Comparison of ENCODE assay signal across 14 cellular contexts in the genomic region with DNA sequence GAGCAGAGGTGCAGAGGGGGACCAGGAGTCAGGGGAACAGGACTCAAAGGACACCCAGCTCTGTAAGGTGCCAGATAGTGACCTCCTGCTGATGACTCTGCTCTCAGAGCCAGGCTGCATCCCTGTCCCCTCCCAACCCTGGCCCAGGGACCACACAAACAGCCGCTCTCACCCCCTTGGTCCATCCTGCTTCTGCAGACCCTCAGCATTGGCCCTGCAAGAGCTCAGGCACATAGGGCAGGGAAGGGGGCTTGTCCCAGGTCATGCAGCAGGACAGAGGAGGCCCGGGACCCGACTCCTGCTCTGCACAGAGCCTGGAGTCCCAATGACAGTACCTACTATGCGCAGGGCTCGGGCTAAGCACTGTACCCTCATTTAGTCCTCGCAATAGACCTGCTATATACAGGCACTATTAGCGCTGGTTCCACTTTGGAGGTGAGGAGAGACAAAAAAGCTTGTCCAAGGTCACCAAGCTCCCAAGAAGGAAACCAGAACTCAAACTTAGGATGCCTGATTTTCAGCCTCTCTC. TPM values are rescaled to one million over a fixed set of nuclear protein-coding genes. Genes with fewer than 3 reads are reported as not detected.
A peak's percentile ranks its signal among the peaks of the same experiment; 100 is the strongest.
DNase-seq lines count a peak whose midpoint lies in the region; ATAC-seq, FAIRE-seq and TF ChIP-seq lines count a peak whose summit lies in the region.
"Had no signal": no experiment of that assay in that cellular context is flagged by ENCODE, and none has a peak within 500 bp of the region (broad histone marks: within the 10 kb centered on the region; RNA-seq: fewer than 3 reads in every experiment).

No MANE protein-coding gene starts in this region.

- CTCF ChIA-PET in AG04450 (lab: Charles Lee), result interaction anchor here (0.9 to 3.7 kb wide), 3 partner anchors 42 to 58 kb away, joined by 3 to 27 read pairs (median 4); no protein-coding TSS in a partner anchor
- CTCF ChIA-PET in IMR-90 (lab: Yijun Ruan, JAX), result no interaction called here

- peaks cover 37% of the 10 kb centered on the region for H3K9me1 ChIP-seq in IMR-90 (ENCODE audit: insufficient read depth, low read length)

- peaks cover 46% of the 10 kb centered on the region for H3K4me1 ChIP-seq in IMR-90 (ENCODE audit: control insufficient read depth, insufficient read depth, low read length)
- peaks cover 58% of the 10 kb centered on the region for H3K4me1 ChIP-seq in osteoblast (ENCODE audit: insufficient read depth, low read length)

- dilution Hi-C loops in IMR-90 (cut with HindIII; ENCODE audit: low sequenced_read_pairs, unreplicated experiment), result no loop called here

- no peak overlapping the region; the same call in 1 of the 2 replicates for H3K56ac ChIP-seq in IMR-90 (ENCODE audit: extremely low read depth, insufficient read depth, low read length)

- no CpG with 5 or more reads among the region's 7 CpGs for WGBS in IMR-90 (ENCODE audit: extremely low coverage in 2 of 2, insufficient read length in 1 of 2), 2 experiments

- H3K14ac ChIP-seq in IMR-90 (replicated peaks; ENCODE audit: low read depth, low read length), result peak overlapping the region; percentile 47

- H2AK9ac ChIP-seq in IMR-90 (replicated peaks; ENCODE audit: low read depth, low read length, poor library complexity), result no peak overlapping the region

- H3K4me2 ChIP-seq in IMR-90 (ENCODE audit: low read depth, low read length), result 0 out of 2 replicates have a peak overlapping the region, but pooled peaks have one; percentile 5
- H3K4me2 ChIP-seq in osteoblast (ENCODE audit: insufficient read depth, low read length), result peak overlapping the region; percentile 28

- TF ChIP-seq CTCF in AG04450 (IDR thresholded peaks at IDR 0.05; ENCODE audit: low read depth, low read length) (no peak), IMR-90 (conservative IDR thresholded peaks at IDR 0.05; ENCODE audit: low read depth, low read length) (no peak), osteoblast (IDR thresholded peaks at IDR 0.05; ENCODE audit: extremely low read depth, low read depth, low read length) (no peak)

- H2BK20ac ChIP-seq in IMR-90 (ENCODE audit: low read depth, low read length), result peak overlapping the region; percentile 57

- peak overlapping the region; percentile 20; the same call in 1 of the 2 replicates for H4K5ac ChIP-seq in IMR-90 (ENCODE audit: low read depth, low read length)

- H3K27me3 ChIP-seq in AG04450 (ENCODE audit: control insufficient read depth, insufficient read depth, low read length) (no peaks in the 10 kb centered on the region), IMR-90 (ENCODE audit: control insufficient read depth, insufficient read depth, low read length) (no peaks in the 10 kb centered on the region), osteoblast (ENCODE audit: insufficient read depth, low read length) (no peaks in the 10 kb centered on the region)
- H3K27me3 ChIP-seq: testis had no signal

- peak overlapping the region; percentile 20; the same call in 1 of the 3 replicates for H2BK15ac ChIP-seq in IMR-90 (ENCODE audit: low read depth, low read length)

- no peak for FAIRE-seq in urothelium cell line (lab: Jason Lieb, UNC)
- FAIRE-seq: endometrium, GM18507 had no signal

- H3K36me3 ChIP-seq in IMR-90 (ENCODE audit: control insufficient read depth, insufficient read depth, low read length) (peaks cover 42% of the 10 kb centered on the region), osteoblast (ENCODE audit: insufficient read depth, low read length) (peaks cover 63% of the 10 kb centered on the region)

- H3K79me2 ChIP-seq in osteoblast (ENCODE audit: insufficient read depth, low read length), result peaks cover 77% of the 10 kb centered on the region

- in situ Hi-C loops in IMR-90 (cut with MboI; ENCODE audit: low sequenced_read_pairs), result no loop called here

- H4K8ac ChIP-seq in IMR-90 (ENCODE audit: low read depth in 2 of 2, low read length in 2 of 2), result peak overlapping the region; percentile 25 to 44; a peak in 3 of 4 replicates

- no peak overlapping the region for H3K9ac ChIP-seq in IMR-90 (ENCODE audit: low read depth, low read length)

- peaks cover 25 to 80% of the 10 kb centered on the region in 2 experiments; a peak in 3 of 4 replicates for H3K79me1 ChIP-seq in IMR-90 (ENCODE audit: low read depth in 1 of 2, low read length in 2 of 2)

- H3K4me3 ChIP-seq in AG04450 (ENCODE audit: low read depth, low read length) (no peak overlapping the region), IMR-90 (ENCODE audit: insufficient read depth, low read depth, low read length) (no peak overlapping the region), osteoblast (ENCODE audit: insufficient read depth, low read length) (no peak overlapping the region)
- H3K4me3 ChIP-seq: psoas muscle, testis had no signal

- peaks cover 46% of the 10 kb centered on the region for H4K20me1 ChIP-seq in IMR-90 (ENCODE audit: insufficient read depth, low read length)
- H4K20me1 ChIP-seq in osteoblast (ENCODE audit: insufficient read depth, low read length), result peaks cover 29% of the 10 kb centered on the region

- H3K9me3 ChIP-seq in AG04450 (ENCODE audit: control insufficient read depth, insufficient read depth, low read length), result no peaks in the 10 kb centered on the region; the same call in 1 of the 2 replicates
- H3K9me3 ChIP-seq in IMR-90 (ENCODE audit: control insufficient read depth, insufficient read depth, low read length), result no peaks in the 10 kb centered on the region
- H3K9me3 ChIP-seq in osteoblast (ENCODE audit: low read depth, low read length), result no peaks in the 10 kb centered on the region
- H3K9me3 ChIP-seq: psoas muscle, testis had no signal

- TF ChIP-seq POLR2A in IMR-90 (IDR thresholded peaks at IDR 0.05; ENCODE audit: low read depth, low read length), result no peak

- peak overlapping the region; percentile 46 for H2AK5ac ChIP-seq in IMR-90 (ENCODE audit: low read depth, low read length)

- peak overlapping the region; percentile 55 for H4K91ac ChIP-seq in IMR-90 (ENCODE audit: insufficient read depth, low read depth, low read length)

- peak overlapping the region; percentile 84 for H3K23ac ChIP-seq in IMR-90 (ENCODE audit: low read depth, low read length)

- no peak for DNase-seq in AG04450 (ENCODE audit: low read depth, low spot score)
- no peak for DNase-seq in IMR-90
- no peak for DNase-seq in epithelial cell of prostate (ENCODE audit: low read depth, low spot score)
- no peak for DNase-seq in osteoblast (ENCODE audit: insufficient read length, low spot score, missing footprints)
- DNase-seq in MV-4-11 (lab: John Stamatoyannopoulos, UW), result no peak
- no peak for DNase-seq in anterior cingulate cortex (lab: John Stamatoyannopoulos, UW)
- no peak for DNase-seq in DMS53 treated with DMSO at 0.1 percent for 48 hours (lab: John Stamatoyannopoulos, UW; ENCODE audit: unreplicated experiment)
- DNase-seq in urothelium cell line (ENCODE audit: low spot score), result no peak
- DNase-seq: activated naive CD8-positive, alpha-beta T cell treated with anti-CD3 and anti-CD28 coated beads, Interleukin-2, amount 10 ng/mL, durations not matched to agents 7 days and 5 days; activated T-cell treated with anti-CD3 and anti-CD28 coated beads, Interleukin-2, amount 50 U/mL, for 4 hours; psoas muscle had no signal

- intact Hi-C loops in IMR-90 (cut with micrococcal nuclease), result no loop called here

- H3K4ac ChIP-seq in IMR-90 (ENCODE audit: low read depth, low read length), result peak overlapping the region; percentile 77

- H2BK120ac ChIP-seq in IMR-90 (ENCODE audit: low read depth, low read length), result peak overlapping the region; percentile 86

- H3K27ac ChIP-seq in AG04450 (ENCODE audit: low read depth, low read length), result peak overlapping the region; percentile 54
- H3K27ac ChIP-seq in IMR-90 (ENCODE audit: insufficient read depth, low read length), result peak overlapping the region; percentile 52
- H3K27ac ChIP-seq in epithelial cell of prostate, result peak overlapping the region; percentile 99
- peak overlapping the region; percentile 84 for H3K27ac ChIP-seq in osteoblast (ENCODE audit: low read depth, low read length)

- POLR2A ChIA-PET in AG04450 (lab: Yijun Ruan, JAX), result interaction anchor here (0.6 to 0.7 kb wide), 2 partner anchors 19 to 47 kb away, joined by 7 to 8 read pairs; no protein-coding TSS in a partner anchor
- POLR2A ChIA-PET in IMR-90 (lab: Charles Lee; ENCODE audit: unreplicated experiment), result no interaction called here

- BruUV-seq in IMR-90 (replicated peaks; lab: Mats Ljungman, UMichigan), result no TSS peak

- H2AFZ ChIP-seq in IMR-90 (replicated peaks; ENCODE audit: low read length, poor library complexity) (no peak overlapping the region), osteoblast (ENCODE audit: low read length) (no peak overlapping the region)

- H2BK5ac ChIP-seq in IMR-90 (ENCODE audit: low read depth, low read length, poor library complexity, severe bottlenecking), result peak overlapping the region; percentile 70

- no peak for TF ChIP-seq RAD21 in IMR-90 (IDR thresholded peaks at IDR 0.05; ENCODE audit: low read length)

- no peak overlapping the region for H3K18ac ChIP-seq in IMR-90 (ENCODE audit: low read depth, low read length)

- ATAC-seq in IMR-90 (ENCODE audit: low read depth), result no peak
- ATAC-seq: activated T-cell treated with anti-CD3 and anti-CD28 coated beads, Interleukin-2, amount 50 U/mL, for 4 hours; psoas muscle had no signal

TF ChIP-seq in IMR-90, 13 proteins besides CTCF, POLR2A, EP300 and RAD21:
- no peak for TF ChIP-seq RFX5 (IDR thresholded peaks at IDR 0.05; ENCODE audit: low read depth, low read length)
- no peak for TF ChIP-seq FOS (IDR thresholded peaks at IDR 0.05; ENCODE audit: low read depth, low read length)

RNA-seq across cellular contexts. Expression of gene EPHA2, which starts 15.7 kb away (rescaled TPM):
- polyA plus RNA-seq in AG04450 (2011; rRNA removed), result 19.1 and 26.0 TPM in 2 replicates
- 40.4 and 54.9 TPM in 2 replicates for polyA minus RNA-seq in AG04450 (2011; rRNA and poly(A)+ RNA removed)
- total RNA-seq in IMR-90 (2012; rRNA removed), result 22.5 and 24.0 TPM in 2 replicates
- polyA plus RNA-seq in IMR-90 (2012; rRNA removed), result 72.6 and 82.5 TPM in 2 replicates
- 65.8 and 89.5 TPM in 2 replicates for polyA plus RNA-seq in IMR-90 (2012; cell fraction: cytosol; rRNA removed)
- polyA plus RNA-seq in IMR-90 (2012; cell fraction: nucleus; rRNA removed; ENCODE audit: low replicate concordance), result 96.5 and 215 TPM in 2 replicates
- 13.3 and 21.0 TPM in 2 replicates for total RNA-seq in osteoblast
- total RNA-seq: activated naive CD8-positive, alpha-beta T cell treated with anti-CD3 and anti-CD28 coated beads, Interleukin-2, amount 10 ng/mL, durations not matched to agents 7 days and 5 days had no signal
